Comparison of ENCODE assay signal across 11 cellular contexts in genomic region chr12:40515041-40515825, GRCh38.
DNase-seq lines count a peak whose midpoint lies in the region; ATAC-seq and TF ChIP-seq lines count a peak whose summit lies in the region.
"Had no signal": no experiment of that assay in that cellular context is flagged by ENCODE, and none has a peak within 500 bp of the region (broad histone marks: within the 10 kb centered on the region; RNA-seq: fewer than 3 reads in every experiment).

No MANE protein-coding gene starts in this region.

- no peak for TF ChIP-seq CTCF in OCI-LY3 (IDR thresholded peaks at IDR 0.05; ENCODE audit: low read depth, low read length)

- H2AFZ ChIP-seq in OCI-LY3 (ENCODE audit: low read depth, low read length), result no peak overlapping the region

- peak overlapping the region; percentile 28 for H3K4me2 ChIP-seq in OCI-LY3 (ENCODE audit: low read length)

- H3K9me3 Mint-ChIP-seq in activated CD8-positive, alpha-beta memory T cell treated with anti-CD3 and anti-CD28 coated beads, Interleukin-2, amount 10 ng/mL, durations not matched to agents 7 days and 5 days (ENCODE audit: low read depth), result no peaks in the 10 kb centered on the region
- H3K9me3 Mint-ChIP-seq: activated B cell treated with CpG ODN at 0.5 μM for 24 hours had no signal

- no peak overlapping the region for H3K9ac ChIP-seq in OCI-LY3 (ENCODE audit: low read length)

- no peak overlapping the region for H3K4me3 Mint-ChIP-seq in activated CD8-positive, alpha-beta memory T cell treated with anti-CD3 and anti-CD28 coated beads, Interleukin-2, amount 10 ng/mL, durations not matched to agents 7 days and 5 days
- H3K4me3 Mint-ChIP-seq: activated B cell treated with CpG ODN at 0.5 μM for 24 hours had no signal

- H4K20me1 ChIP-seq in OCI-LY3 (ENCODE audit: insufficient read depth, low read length), result no peaks in the 10 kb centered on the region

- H3K27ac Mint-ChIP-seq in activated CD8-positive, alpha-beta memory T cell treated with anti-CD3 and anti-CD28 coated beads, Interleukin-2, amount 10 ng/mL, durations not matched to agents 7 days and 5 days, result no peak overlapping the region
- H3K27ac Mint-ChIP-seq: activated B cell treated with CpG ODN at 0.5 μM for 24 hours had no signal

- H3K4me1 ChIP-seq in OCI-LY3 (ENCODE audit: low read length), result peaks cover 42% of the 10 kb centered on the region
- H3K4me1 ChIP-seq: thyroid gland had no signal

- CTCF ChIA-PET in activated CD8-positive, alpha-beta memory T cell treated with anti-CD3 and anti-CD28 coated beads, Interleukin-2, amount 10 ng/mL, durations not matched to agents 7 days and 5 days (lab: Charles Lee), result no interaction called here

- DNase-seq in activated CD8-positive, alpha-beta memory T cell treated with anti-CD3 and anti-CD28 coated beads, Interleukin-2, amount 10 ng/mL, durations not matched to agents 7 days and 5 days, result no peak
- no peak for DNase-seq in activated CD8-positive, alpha-beta memory T cell treated with anti-CD3 and anti-CD28 coated beads for 24 hours
- no peak for DNase-seq in nucleus accumbens (lab: John Stamatoyannopoulos, UW)
- no peak for DNase-seq in NCI-H226
- DNase-seq in NCI-H1694 (lab: John Stamatoyannopoulos, UW), result no peak
- DNase-seq in NCI-H748 (lab: John Stamatoyannopoulos, UW; ENCODE audit: unreplicated experiment), result no peak
- DNase-seq: activated B cell treated with CpG ODN at 0.5 μM for 24 hours, NCI-H187 treated with DMSO at 0.1 percent for 48 hours, thyroid gland had no signal

- no peak overlapping the region for H3K27ac ChIP-seq in OCI-LY3 (ENCODE audit: low read length)
- H3K27ac ChIP-seq: thyroid gland had no signal

- H3K79me2 ChIP-seq in OCI-LY3 (ENCODE audit: low read length), result no peaks in the 10 kb centered on the region

- H3K36me3 Mint-ChIP-seq in activated CD8-positive, alpha-beta memory T cell treated with anti-CD3 and anti-CD28 coated beads, Interleukin-2, amount 10 ng/mL, durations not matched to agents 7 days and 5 days, result no peaks in the 10 kb centered on the region

- no peak overlapping the region for H3K4me3 ChIP-seq in OCI-LY3 (ENCODE audit: low read length)
- H3K4me3 ChIP-seq: thyroid gland had no signal

- H3K27me3 ChIP-seq in OCI-LY3 (ENCODE audit: low read depth, low read length), result no peaks in the 10 kb centered on the region
- H3K27me3 ChIP-seq: thyroid gland had no signal

- H3K27me3 Mint-ChIP-seq in activated CD8-positive, alpha-beta memory T cell treated with anti-CD3 and anti-CD28 coated beads, Interleukin-2, amount 10 ng/mL, durations not matched to agents 7 days and 5 days, result no peaks in the 10 kb centered on the region

- no peaks in the 10 kb centered on the region for H3K36me3 ChIP-seq in OCI-LY3 (replicated peaks; ENCODE audit: low read depth, low read length)
- H3K36me3 ChIP-seq: thyroid gland had no signal

- H3K4me1 Mint-ChIP-seq in activated CD8-positive, alpha-beta memory T cell treated with anti-CD3 and anti-CD28 coated beads, Interleukin-2, amount 10 ng/mL, durations not matched to agents 7 days and 5 days, result peaks cover 8% of the 10 kb centered on the region
- H3K4me1 Mint-ChIP-seq: activated B cell treated with CpG ODN at 0.5 μM for 24 hours had no signal

- ATAC-seq in activated CD8-positive, alpha-beta memory T cell treated with anti-CD3 and anti-CD28 coated beads, Interleukin-2, amount 10 ng/mL, durations not matched to agents 7 days and 5 days, result peak; percentile 30
- ATAC-seq in HG03135 (IDR thresholded peaks at IDR 0.05; ENCODE audit: unreplicated experiment), result peak; percentile 83

- H3K9me3 ChIP-seq in OCI-LY3 (ENCODE audit: insufficient read depth, low read length), result no peaks in the 10 kb centered on the region
- H3K9me3 ChIP-seq: thyroid gland had no signal
